Comparison of ENCODE assay signal across 8 cellular contexts in genomic region chr6:32975886-32976285, GRCh38. TPM values are rescaled to one million over a fixed set of nuclear protein-coding genes. Genes with fewer than 3 reads are reported as not detected.
DNase-seq lines count a peak whose midpoint lies in the region; ATAC-seq, FAIRE-seq and TF ChIP-seq lines count a peak whose summit lies in the region.
"Had no signal": no experiment of that assay in that cellular context is flagged by ENCODE, and none has a peak within 500 bp of the region (broad histone marks: within the 10 kb centered on the region; RNA-seq: fewer than 3 reads in every experiment).

No MANE protein-coding gene starts in this region.

- H3K36me3 ChIP-seq in GM06990 (ENCODE audit: control insufficient read depth, insufficient read depth, low read length), result peaks cover 73% of the 10 kb centered on the region
- peaks cover 41% of the 10 kb centered on the region for H3K36me3 ChIP-seq in endocrine pancreas (ENCODE audit: control insufficient read depth, insufficient read depth, low read length)

- H3K4me3 Mint-ChIP-seq in osteocyte (ENCODE audit: unreplicated experiment), result peak overlapping the region; percentile 91

- TF ChIP-seq POLR2A in GM12891 (IDR thresholded peaks at IDR 0.05; ENCODE audit: low read depth, low read length), result no peak

- H3K36me3 Mint-ChIP-seq in osteocyte (ENCODE audit: unreplicated experiment), result peaks cover 84% of the 10 kb centered on the region

- no peak for ATAC-seq in HG03439 (IDR thresholded peaks at IDR 0.05; ENCODE audit: unreplicated experiment)

- no peaks in the 10 kb centered on the region for H3K27me3 ChIP-seq in GM06990 (replicated peaks; ENCODE audit: control insufficient read depth, insufficient read depth, low read length)
- no peaks in the 10 kb centered on the region for H3K27me3 ChIP-seq in endocrine pancreas (ENCODE audit: control insufficient read depth, insufficient read depth, low read length)

- TF ChIP-seq CTCF in GM06990 (IDR thresholded peaks at IDR 0.05; ENCODE audit: insufficient read depth, low read length, poor library complexity, severe bottlenecking), result no peak
- TF ChIP-seq CTCF in osteocyte (IDR thresholded peaks at IDR 0.05), result no peak

- H3K9me3 ChIP-seq in endocrine pancreas (ENCODE audit: control insufficient read depth, low read length), result no peaks in the 10 kb centered on the region

- H3K9me3 Mint-ChIP-seq in osteocyte (ENCODE audit: unreplicated experiment), result no peaks in the 10 kb centered on the region

- H3K4me1 ChIP-seq in endocrine pancreas (ENCODE audit: control insufficient read depth, insufficient read depth, low read length), result peaks cover 8% of the 10 kb centered on the region

- no peak overlapping the region for H3K9ac ChIP-seq in endocrine pancreas (ENCODE audit: control insufficient read depth, insufficient read depth, low read length)

- H3K4me3 ChIP-seq in GM06990 (replicated peaks; ENCODE audit: low read depth, low read length), result peak overlapping the region; percentile 98
- H3K4me3 ChIP-seq in endocrine pancreas (ENCODE audit: control insufficient read depth, insufficient read depth, low read length), result peak overlapping the region; percentile 35

- no peaks in the 10 kb centered on the region for H3K27me3 Mint-ChIP-seq in osteocyte (ENCODE audit: unreplicated experiment)

- DNase-seq in GM06990 (ENCODE audit: extremely low read depth, insufficient read length) (no peak), osteocyte (ENCODE audit: extremely low spot score, unreplicated experiment) (no peak), GM12891 (ENCODE audit: insufficient read length, low spot score) (no peak), GM03348 (ENCODE audit: low spot score) (no peak)
- DNase-seq: NCI-H526 had no signal

- no peak for FAIRE-seq in GM12891 (lab: Jason Lieb, UNC)

- H3K4me1 Mint-ChIP-seq in osteocyte (ENCODE audit: unreplicated experiment), result peaks cover 42% of the 10 kb centered on the region

- H3K27ac Mint-ChIP-seq in osteocyte (ENCODE audit: unreplicated experiment), result peak overlapping the region; percentile 31

TF ChIP-seq in PFSK-1, 5 proteins besides CTCF, POLR2A, EP300 and RAD21:
- TF ChIP-seq POLR2AphosphoS5 (IDR thresholded peaks at IDR 0.05; ENCODE audit: low read depth, low read length) (0 out of 2 replicates have a peak, but pooled peaks have one; percentile 12), SIN3A (IDR thresholded peaks at IDR 0.05; ENCODE audit: borderline replicate concordance, insufficient read depth, low read length) (no peak), TAF1 (IDR thresholded peaks at IDR 0.05; ENCODE audit: borderline replicate concordance, insufficient read depth, low read length) (no peak), FOXP2 (optimal IDR thresholded peaks at IDR 0.05; ENCODE audit: borderline replicate concordance, extremely low read depth, extremely low read length, insufficient read depth) (no peak)
- TF ChIP-seq, protein P1, sequence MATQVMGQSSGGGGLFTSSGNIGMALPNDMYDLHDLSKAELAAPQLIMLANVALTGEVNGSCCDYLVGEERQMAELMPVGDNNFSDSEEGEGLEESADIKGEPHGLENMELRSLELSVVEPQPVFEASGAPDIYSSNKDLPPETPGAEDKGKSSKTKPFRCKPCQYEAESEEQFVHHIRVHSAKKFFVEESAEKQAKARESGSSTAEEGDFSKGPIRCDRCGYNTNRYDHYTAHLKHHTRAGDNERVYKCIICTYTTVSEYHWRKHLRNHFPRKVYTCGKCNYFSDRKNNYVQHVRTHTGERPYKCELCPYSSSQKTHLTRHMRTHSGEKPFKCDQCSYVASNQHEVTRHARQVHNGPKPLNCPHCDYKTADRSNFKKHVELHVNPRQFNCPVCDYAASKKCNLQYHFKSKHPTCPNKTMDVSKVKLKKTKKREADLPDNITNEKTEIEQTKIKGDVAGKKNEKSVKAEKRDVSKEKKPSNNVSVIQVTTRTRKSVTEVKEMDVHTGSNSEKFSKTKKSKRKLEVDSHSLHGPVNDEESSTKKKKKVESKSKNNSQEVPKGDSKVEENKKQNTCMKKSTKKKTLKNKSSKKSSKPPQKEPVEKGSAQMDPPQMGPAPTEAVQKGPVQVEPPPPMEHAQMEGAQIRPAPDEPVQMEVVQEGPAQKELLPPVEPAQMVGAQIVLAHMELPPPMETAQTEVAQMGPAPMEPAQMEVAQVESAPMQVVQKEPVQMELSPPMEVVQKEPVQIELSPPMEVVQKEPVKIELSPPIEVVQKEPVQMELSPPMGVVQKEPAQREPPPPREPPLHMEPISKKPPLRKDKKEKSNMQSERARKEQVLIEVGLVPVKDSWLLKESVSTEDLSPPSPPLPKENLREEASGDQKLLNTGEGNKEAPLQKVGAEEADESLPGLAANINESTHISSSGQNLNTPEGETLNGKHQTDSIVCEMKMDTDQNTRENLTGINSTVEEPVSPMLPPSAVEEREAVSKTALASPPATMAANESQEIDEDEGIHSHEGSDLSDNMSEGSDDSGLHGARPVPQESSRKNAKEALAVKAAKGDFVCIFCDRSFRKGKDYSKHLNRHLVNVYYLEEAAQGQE (IDR thresholded peaks at IDR 0.05; ENCODE audit: insufficient read depth in 1 of 2, low read depth in 2 of 2, low read length in 2 of 2), result no peak

TF ChIP-seq in GM12891, 5 proteins besides CTCF, POLR2A, EP300 and RAD21:
- TF ChIP-seq SPI1 (IDR thresholded peaks at IDR 0.05; ENCODE audit: low read depth, low read length), result no peak
- TF ChIP-seq TAF1 (IDR thresholded peaks at IDR 0.05; ENCODE audit: low read depth, low read length), result no peak
- TF ChIP-seq POU2F2 (IDR thresholded peaks at IDR 0.05; ENCODE audit: low read depth, low read length), result no peak
- no peak for TF ChIP-seq POLR2AphosphoS5 (IDR thresholded peaks at IDR 0.05; ENCODE audit: low read depth, low read length)
- TF ChIP-seq PAX5 (IDR thresholded peaks at IDR 0.05; ENCODE audit: insufficient read depth, low read length, severe bottlenecking), result no peak

RNA-seq across cellular contexts. Expression of gene BRD2, which starts 7.5 kb away (rescaled TPM):
- 129 TPM for polyA plus RNA-seq in PFSK-1 (2012; ENCODE audit: insufficient read length, low read depth)
- total RNA-seq in osteocyte, result 166 and 168 TPM in 2 replicates
- polyA plus RNA-seq in GM12891 (2012; ENCODE audit: low read depth, missing spikeins), result 178 TPM

RNA-seq across cellular contexts. Expression of gene HLA-DMA, which starts 23.0 kb away (rescaled TPM):
- not detected for polyA plus RNA-seq in PFSK-1 (2012; ENCODE audit: insufficient read length, low read depth)
- 1.3 and 3.0 TPM in 2 replicates for total RNA-seq in osteocyte
- 434 TPM for polyA plus RNA-seq in GM12891 (2012; ENCODE audit: low read depth, missing spikeins)

RNA-seq across cellular contexts. Expression of gene HLA-DOA, which starts 33.5 kb away (rescaled TPM):
- not detected for polyA plus RNA-seq in PFSK-1 (2012; ENCODE audit: insufficient read length, low read depth)
- not detected in 2 replicates for total RNA-seq in osteocyte
- polyA plus RNA-seq in GM12891 (2012; ENCODE audit: low read depth, missing spikeins), result 110 TPM

RNA-seq across cellular contexts. Expression of gene HLA-DMB, which starts 35.1 kb away (rescaled TPM):
- polyA plus RNA-seq in PFSK-1 (2012; ENCODE audit: insufficient read length, low read depth), result not detected
- not detected in 2 replicates for total RNA-seq in osteocyte
- polyA plus RNA-seq in GM12891 (2012; ENCODE audit: low read depth, missing spikeins), result 358 TPM
